In the genomic region with DNA sequence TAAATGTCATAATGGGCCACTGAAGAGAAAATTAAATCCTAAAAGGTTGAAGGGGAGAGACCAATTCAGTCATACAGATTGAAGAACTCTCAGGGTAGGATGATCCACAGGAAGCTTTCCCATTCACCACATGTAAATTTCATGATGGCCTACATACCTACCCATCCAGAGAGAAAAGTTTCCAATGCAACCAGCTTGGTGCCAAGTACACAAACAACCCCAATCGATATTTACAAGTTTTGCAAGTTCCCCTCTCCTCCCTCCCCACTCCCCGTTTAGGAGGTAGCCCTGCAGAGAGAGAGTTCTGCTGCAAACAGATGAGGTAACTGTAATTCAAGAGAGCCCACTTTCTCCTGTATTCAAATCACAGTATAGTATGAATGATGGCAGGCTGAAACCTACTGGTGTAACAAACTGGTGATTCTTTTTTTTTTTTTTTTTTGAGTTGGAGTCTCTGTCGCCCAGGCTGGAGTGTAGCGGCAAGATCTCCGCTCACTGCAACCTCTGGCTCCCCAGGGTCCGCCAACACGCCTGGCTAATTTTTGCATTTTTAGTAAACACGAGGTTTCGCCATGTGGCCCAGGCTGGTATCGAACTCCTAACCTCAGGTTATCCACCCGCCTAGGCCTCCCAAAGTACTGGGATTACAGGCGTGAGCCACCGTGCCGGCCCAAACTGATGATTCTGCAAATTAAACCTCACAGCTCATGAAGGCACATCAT, we compare ENCODE assay signal across 11 cellular contexts. TPM values are rescaled to one million over a fixed set of nuclear protein-coding genes. Genes with fewer than 3 reads are reported as not detected.
DNase-seq lines count a peak whose midpoint lies in the region; ATAC-seq and TF ChIP-seq lines count a peak whose summit lies in the region.
"Had no signal": no experiment of that assay in that cellular context is flagged by ENCODE, and none has a peak within 500 bp of the region (broad histone marks: within the 10 kb centered on the region; RNA-seq: fewer than 3 reads in every experiment).

No MANE protein-coding gene starts in this region.

- peaks cover 68% of the 10 kb centered on the region for H3K4me1 Mint-ChIP-seq in activated CD4-positive, alpha-beta T cell treated with anti-CD3 and anti-CD28 coated beads, Interleukin-2, amount 10 ng/mL, durations not matched to agents 24 days and 14 days
- peaks cover 43 to 96% (median 94%) of the 10 kb centered on the region in 4 donors for H3K4me1 Mint-ChIP-seq in naive thymus-derived CD8-positive, alpha-beta T cell

- no peaks in the 10 kb centered on the region for H3K9me3 Mint-ChIP-seq in activated CD4-positive, alpha-beta T cell treated with anti-CD3 and anti-CD28 coated beads, Interleukin-2, amount 10 ng/mL, durations not matched to agents 24 days and 14 days
- H3K9me3 Mint-ChIP-seq in naive thymus-derived CD8-positive, alpha-beta T cell: no peaks in the 10 kb centered on the region
- H3K9me3 Mint-ChIP-seq: nephron had no signal

- BruUV-seq in mammary epithelial cell (replicated peaks; lab: Mats Ljungman, UMichigan): no TSS peak

- H3K9ac ChIP-seq in NT2/D1 (ENCODE audit: insufficient read length, low read depth): no peak overlapping the region
- H3K9ac ChIP-seq in SK-N-SH: no peak overlapping the region
- H3K9ac ChIP-seq in mammary epithelial cell (ENCODE audit: insufficient read depth, low read length): no peak overlapping the region

- no peak for TF ChIP-seq EP300 in SK-N-SH (IDR thresholded peaks at IDR 0.05; ENCODE audit: borderline replicate concordance in 1 of 2, low read depth in 1 of 2, low read length in 1 of 2)

- H3K36me3 ChIP-seq in HEK293 (ENCODE audit: control insufficient read depth in 2 of 2, insufficient read depth in 1 of 2, low read length in 2 of 2) (no peaks in the 10 kb centered on the region; a peak in 1 of 3 replicates), NT2/D1 (ENCODE audit: insufficient read depth, insufficient read length, low read length) (no peaks in the 10 kb centered on the region), SK-N-SH (replicated peaks in 1 of 2; ENCODE audit: control insufficient read depth in 1 of 2, insufficient read depth in 2 of 2, low read length in 1 of 2) (no peaks in the 10 kb centered on the region), mammary epithelial cell (ENCODE audit: insufficient read depth, low read length) (no peaks in the 10 kb centered on the region)

- TF ChIP-seq CTCF in HEK293 (tag by site-specific recombination; IDR thresholded peaks at IDR 0.05) (no peak), SK-N-SH (IDR thresholded peaks at IDR 0.05) (no peak), mammary epithelial cell (conservative IDR thresholded peaks at IDR 0.05 in 1 of 2, IDR thresholded peaks at IDR 0.05 in 1 of 2; ENCODE audit: extremely low read depth in 1 of 2, insufficient read depth in 1 of 2, low read depth in 1 of 2, low read length in 2 of 2) (no peak)

- ATAC-seq in naive thymus-derived CD8-positive, alpha-beta T cell: peak in 1 of 2 donors; percentile 2

- peaks cover 8% of the 10 kb centered on the region; the same call in 1 of the 2 replicates for H3K4me1 ChIP-seq in HEK293 (ENCODE audit: control insufficient read depth, insufficient read depth, low read length)
- no peaks in the 10 kb centered on the region for H3K4me1 ChIP-seq in NT2/D1 (ENCODE audit: insufficient read depth, insufficient read length)
- peaks cover 8 to 10% of the 10 kb centered on the region in 2 experiments; a peak in 3 of 4 replicates for H3K4me1 ChIP-seq in SK-N-SH (ENCODE audit: control insufficient read depth in 1 of 2, insufficient read depth in 2 of 2, low read depth in 1 of 2, low read length in 1 of 2)
- H3K4me1 ChIP-seq in mammary epithelial cell (ENCODE audit: insufficient read depth, low read length): peaks cover 7% of the 10 kb centered on the region

- CTCF ChIA-PET in HEK293 (lab: Yijun Ruan, JAX) (no interaction called here), SK-N-SH (lab: Yijun Ruan, JAX) (interaction anchor here (0.6 to 1.2 kb wide), 2 partner anchors 14 to 215 kb away, joined by 3 read pairs; no protein-coding TSS in a partner anchor), mammary epithelial cell (lab: Charles Lee; ENCODE audit: low non-redundant PET) (no interaction called here)

- POLR2A ChIA-PET in HEK293 (lab: Yijun Ruan, JAX) (no interaction called here), SK-N-SH (lab: Yijun Ruan, JAX) (no interaction called here)
- POLR2A ChIA-PET in naive thymus-derived CD8-positive, alpha-beta T cell (lab: Charles Lee): interaction anchor here (0.7 to 1.1 kb wide), 2 partner anchors 14 to 758 kb away, joined by 3 to 4 read pairs; no protein-coding TSS in a partner anchor

- no peaks in the 10 kb centered on the region for H3F3A ChIP-seq in SK-N-SH (replicated peaks; ENCODE audit: insufficient read depth)

- no peaks in the 10 kb centered on the region for H3K27me3 Mint-ChIP-seq in activated CD4-positive, alpha-beta T cell treated with anti-CD3 and anti-CD28 coated beads, Interleukin-2, amount 10 ng/mL, durations not matched to agents 24 days and 14 days
- no peaks in the 10 kb centered on the region for H3K27me3 Mint-ChIP-seq in naive thymus-derived CD8-positive, alpha-beta T cell

- H2AFZ ChIP-seq in SK-N-SH (ENCODE audit: low read depth): no peak overlapping the region
- no peak overlapping the region for H2AFZ ChIP-seq in mammary epithelial cell (ENCODE audit: low read depth, low read length)

- H4K20me1 ChIP-seq in SK-N-SH (ENCODE audit: insufficient read depth): peaks cover 4% of the 10 kb centered on the region; the same call in 1 of the 2 replicates
- no peaks in the 10 kb centered on the region for H4K20me1 ChIP-seq in mammary epithelial cell (ENCODE audit: insufficient read depth, low read length)

- no peak for DNase-seq in activated CD4-positive, alpha-beta T cell treated with anti-CD3 and anti-CD28 coated beads, Interleukin-2, amount 10 ng/mL, durations not matched to agents 24 days and 14 days
- DNase-seq in activated CD4-positive, alpha-beta T cell treated with anti-CD3 and anti-CD28 coated beads, Interleukin-2, amount 50 U/mL, for 1 hour: no peak
- peak; percentile 72 for DNase-seq in NT2/D1 (ENCODE audit: low read depth, low spot score)
- no peak for DNase-seq in naive thymus-derived CD8-positive, alpha-beta T cell
- DNase-seq in nucleus accumbens (lab: John Stamatoyannopoulos, UW): no peak
- no peak for DNase-seq in SK-N-SH
- DNase-seq in mammary epithelial cell: no peak
- DNase-seq: NCI-H2227 treated with DMSO at 0.1 percent for 48 hours; stimulated activated CD4-positive, alpha-beta T cell treated with anti-CD3 and anti-CD28 coated beads, Interleukin-4, amount 100 ng/mL, for 4 hours had no signal

- peak overlapping the region; percentile 56 for H3K27ac Mint-ChIP-seq in activated CD4-positive, alpha-beta T cell treated with anti-CD3 and anti-CD28 coated beads, Interleukin-2, amount 10 ng/mL, durations not matched to agents 24 days and 14 days
- peak overlapping the region; percentile 24 to 89 (median 63) for H3K27ac Mint-ChIP-seq in naive thymus-derived CD8-positive, alpha-beta T cell
- H3K27ac Mint-ChIP-seq: nephron had no signal

- H3K27ac ChIP-seq in HEK293 (ENCODE audit: extremely low read depth, low read depth, low read length): no peak overlapping the region
- no peak overlapping the region for H3K27ac ChIP-seq in SK-N-SH (ENCODE audit: low read depth in 2 of 2, low read length in 1 of 2)
- no peak overlapping the region for H3K27ac ChIP-seq in mammary epithelial cell (ENCODE audit: insufficient read depth, low read depth, low read length)

- H3K4me3 Mint-ChIP-seq in activated CD4-positive, alpha-beta T cell treated with anti-CD3 and anti-CD28 coated beads, Interleukin-2, amount 10 ng/mL, durations not matched to agents 24 days and 14 days: no peak overlapping the region
- peak overlapping the region; percentile 36 to 79 (median 73) for H3K4me3 Mint-ChIP-seq in naive thymus-derived CD8-positive, alpha-beta T cell
- H3K4me3 Mint-ChIP-seq: nephron had no signal

- H3K79me2 ChIP-seq in SK-N-SH (ENCODE audit: insufficient read depth): peaks cover 31% of the 10 kb centered on the region; the same call in 1 of the 2 replicates
- peaks cover 4% of the 10 kb centered on the region for H3K79me2 ChIP-seq in mammary epithelial cell (ENCODE audit: insufficient read depth, low read length)

- intact Hi-C loops in activated CD4-positive, alpha-beta T cell treated with anti-CD3 and anti-CD28 coated beads, Interleukin-2, amount 10 ng/mL, durations not matched to agents 24 days and 14 days (cut with micrococcal nuclease): no loop called here
- intact Hi-C loops in mammary epithelial cell (cut with micrococcal nuclease): no loop called here

- H3K4me3 ChIP-seq in HEK293 (ENCODE audit: low read depth, low read length): no peak overlapping the region
- H3K4me3 ChIP-seq in NT2/D1 (ENCODE audit: insufficient read length, low read depth): no peak overlapping the region
- no peak overlapping the region for H3K4me3 ChIP-seq in SK-N-SH (ENCODE audit: low read depth in 2 of 2, low read length in 1 of 2)
- H3K4me3 ChIP-seq in mammary epithelial cell (replicated peaks in 1 of 3; ENCODE audit: insufficient read depth in 1 of 3, low read depth in 2 of 3, low read length in 3 of 3): no peak overlapping the region

- WGBS in SK-N-SH (ENCODE audit: low lambda C conversion rate): 95% methylated on average over 14 of the region's 14 CpGs
- WGBS in mammary epithelial cell (ENCODE audit: low coverage, missing lambda C conversion rate): 98% methylated on average over 14 of the region's 14 CpGs

- peaks cover 34% of the 10 kb centered on the region for H3K36me3 Mint-ChIP-seq in activated CD4-positive, alpha-beta T cell treated with anti-CD3 and anti-CD28 coated beads, Interleukin-2, amount 10 ng/mL, durations not matched to agents 24 days and 14 days (ENCODE audit: low read depth)
- H3K36me3 Mint-ChIP-seq in naive thymus-derived CD8-positive, alpha-beta T cell: peaks cover 0 to 9% (median 5%) of the 10 kb centered on the region in 3 donors

- dilution Hi-C loops in mammary epithelial cell (cut with HindIII; ENCODE audit: low sequenced_read_pairs): no loop called here

- no peaks in the 10 kb centered on the region for H3K9me3 ChIP-seq in HEK293 (ENCODE audit: control insufficient read depth, insufficient read depth, low read depth, low read length)
- H3K9me3 ChIP-seq in NT2/D1 (ENCODE audit: insufficient read depth, low read length): no peaks in the 10 kb centered on the region
- H3K9me3 ChIP-seq in SK-N-SH: no peaks in the 10 kb centered on the region
- H3K9me3 ChIP-seq in mammary epithelial cell (replicated peaks; ENCODE audit: insufficient read depth, low read length): no peaks in the 10 kb centered on the region

- no peak for TF ChIP-seq RAD21 in SK-N-SH (IDR thresholded peaks at IDR 0.05; ENCODE audit: low read length)

- in situ Hi-C loops in mammary epithelial cell (cut with MboI; ENCODE audit: low sequenced_read_pairs in 2 of 2): no loop called here

- H3K27me3 ChIP-seq in NT2/D1 (ENCODE audit: insufficient read depth, insufficient read length) (no peaks in the 10 kb centered on the region), SK-N-SH (ENCODE audit: insufficient read depth) (no peaks in the 10 kb centered on the region), mammary epithelial cell (ENCODE audit: insufficient read depth, low read length) (no peaks in the 10 kb centered on the region)

- H3K9me2 ChIP-seq in SK-N-SH: no peaks in the 10 kb centered on the region

- no peak overlapping the region for H3K4me2 ChIP-seq in SK-N-SH
- H3K4me2 ChIP-seq in mammary epithelial cell (ENCODE audit: insufficient read depth, low read depth, low read length): no peak overlapping the region

RNA-seq across cellular contexts. Expression of a gene that starts 14.4 kb away (rescaled TPM):
- 38.1 and 39.6 TPM in 2 replicates for total RNA-seq in activated CD4-positive, alpha-beta T cell treated with anti-CD3 and anti-CD28 coated beads, Interleukin-2, amount 10 ng/mL, durations not matched to agents 24 days and 14 days
- total RNA-seq in naive thymus-derived CD8-positive, alpha-beta T cell: 100 to 1,000 TPM; 101 to 103 TPM
- 100 to 1,000 TPM in 1 of 3 donors, 10 to 100 TPM in 2; 59.1 to 137 (median 86.5) TPM for polyA plus RNA-seq in naive thymus-derived CD8-positive, alpha-beta T cell
- polyA plus RNA-seq in SK-N-SH (2012; rRNA removed) (1.5 and 1.8 TPM in 2 replicates), mammary epithelial cell (3.3 TPM)
- polyA plus RNA-seq in SK-N-SH (2012; cell fraction: cytosol; rRNA removed): 1.8 and 1.9 TPM in 2 replicates
- 2.7 TPM in 2 replicates for polyA plus RNA-seq in SK-N-SH (2012; cell fraction: nucleus; rRNA removed)
- total RNA-seq in mammary epithelial cell: 10 to 100 TPM; 10.1 to 23.3 TPM
- polyA minus RNA-seq in mammary epithelial cell: 15.0 TPM
